Comparison of ENCODE assay signal across 12 cellular contexts in genomic region chr2:141399270-141399669, GRCh38.
DNase-seq lines count a peak whose midpoint lies in the region; ATAC-seq, FAIRE-seq and TF ChIP-seq lines count a peak whose summit lies in the region.
"Had no signal": no experiment of that assay in that cellular context is flagged by ENCODE, and none has a peak within 500 bp of the region (broad histone marks: within the 10 kb centered on the region; RNA-seq: fewer than 3 reads in every experiment).

No MANE protein-coding gene starts in this region.

- H3K9me1 ChIP-seq in K562 (ENCODE audit: control insufficient read depth, insufficient read depth, low read length): no peaks in the 10 kb centered on the region

- H3K4me1 Mint-ChIP-seq in nephron progenitor cell: no peaks in the 10 kb centered on the region
- H3K4me1 Mint-ChIP-seq: IgD-negative memory B cell had no signal

- no peak overlapping the region for H3K27ac Mint-ChIP-seq in nephron progenitor cell
- H3K27ac Mint-ChIP-seq: dendritic cell treated with granulocyte-macrophage colony-stimulating factor and Interleukin-4, amounts not matched to agents 40 ng/mL and 50 ng/mL, for 4 days; IgD-negative memory B cell had no signal

- POLR2A ChIA-PET in K562 (lab: Yijun Ruan, JAX): no interaction called here

- H3K36me3 ChIP-seq in K562 (ENCODE audit: control insufficient read depth, insufficient read depth, low read length): no peaks in the 10 kb centered on the region
- H3K36me3 ChIP-seq: thoracic aorta had no signal

- no peak overlapping the region for H2AFZ ChIP-seq in K562 (ENCODE audit: low read depth, low read length)

- no TSS peak for BruUV-seq in K562 (replicated peaks; lab: Mats Ljungman, UMichigan)

- H3K4me1 ChIP-seq in K562 (replicated peaks in 1 of 2; ENCODE audit: control insufficient read depth in 2 of 2, insufficient read depth in 2 of 2, low read length in 2 of 2): no peaks in the 10 kb centered on the region

- CTCF ChIA-PET in K562 (lab: Yijun Ruan, JAX; ENCODE audit: low intra/inter-chr PET ratio): no interaction called here

- no peaks in the 10 kb centered on the region for H3K36me3 Mint-ChIP-seq in nephron progenitor cell (ENCODE audit: low read depth)
- H3K36me3 Mint-ChIP-seq: IgD-negative memory B cell had no signal

- H3K27me3 Mint-ChIP-seq in nephron progenitor cell (ENCODE audit: low read depth, poor library complexity): no peaks in the 10 kb centered on the region
- H3K27me3 Mint-ChIP-seq: dendritic cell treated with granulocyte-macrophage colony-stimulating factor and Interleukin-4, amounts not matched to agents 40 ng/mL and 50 ng/mL, for 4 days; IgD-negative memory B cell had no signal

- 0% methylated on average over 1 of the region's 1 CpG for WGBS in K562 (ENCODE audit: insufficient coverage, low coverage, missing lambda C conversion rate)

- no peaks in the 10 kb centered on the region for H3K27me3 ChIP-seq in K562 (ENCODE audit: control insufficient read depth in 2 of 2, insufficient read depth in 2 of 2, low read length in 2 of 2)

- TF ChIP-seq POLR2A in K562 (conservative IDR thresholded peaks at IDR 0.05): no peak

- intact Hi-C loops in K562 (cut with micrococcal nuclease): no loop called here

- H3K9ac ChIP-seq in K562 (ENCODE audit: insufficient read depth in 1 of 2, low read depth in 2 of 2, low read length in 2 of 2): no peak overlapping the region

- H4K20me1 ChIP-seq in K562 (replicated peaks; ENCODE audit: control insufficient read depth, insufficient read depth, low read length): no peaks in the 10 kb centered on the region

- TF ChIP-seq EP300 in K562 (IDR thresholded peaks at IDR 0.05; ENCODE audit: low read length): no peak

- H3K79me2 ChIP-seq in K562 (ENCODE audit: control insufficient read depth, insufficient read depth, low read length): no peaks in the 10 kb centered on the region

- peak; percentile 4 for DNase-seq in HuH-7.5 (ENCODE audit: low spot score)
- peak in 1 of 4 experiments; percentile 4 for DNase-seq in K562 (ENCODE audit: extremely low read depth in 1 of 4, low spot score in 3 of 4)
- DNase-seq in nephron progenitor cell: peak; percentile 8
- DNase-seq in stimulated activated CD4-positive, alpha-beta T cell treated with anti-CD3 and anti-CD28 coated beads, Interleukin-4, amount 100 ng/mL, for 24 hours: no peak
- DNase-seq in GM19239 (ENCODE audit: insufficient read length, low spot score): no peak
- DNase-seq in hypothalamus (lab: John Stamatoyannopoulos, UW): no peak
- DNase-seq in NCI-H748 treated with DMSO at 0.1 percent for 48 hours (lab: John Stamatoyannopoulos, UW): no peak
- DNase-seq: Right ventricle myocardium superior had no signal

- H3K9me3 ChIP-seq in K562 (replicated peaks; ENCODE audit: control insufficient read depth, insufficient read depth, low read depth, low read length): no peaks in the 10 kb centered on the region
- H3K9me3 ChIP-seq: thoracic aorta had no signal

- peak; percentile 31; the same call in 2 of the 3 replicates for TF ChIP-seq CTCF in GM12872 (IDR thresholded peaks at IDR 0.05; ENCODE audit: insufficient read depth, low read depth, low read length)
- peak in 2 of 3 experiments; percentile 14 to 21; a peak in 1 of 6 replicates for TF ChIP-seq CTCF in K562 (IDR thresholded peaks at IDR 0.05 in 2 of 3, conservative IDR thresholded peaks at IDR 0.05 in 1 of 3; ENCODE audit: insufficient read depth in 2 of 3, low read depth in 1 of 3, low read length in 3 of 3)
- peak; percentile 58 for TF ChIP-seq CTCF in nephron progenitor cell (IDR thresholded peaks at IDR 0.05)

- no peak overlapping the region for H3K4me3 ChIP-seq in K562
- H3K4me3 ChIP-seq: thoracic aorta had no signal

- H3K4me3 Mint-ChIP-seq in nephron progenitor cell: no peak overlapping the region
- H3K4me3 Mint-ChIP-seq: dendritic cell treated with granulocyte-macrophage colony-stimulating factor and Interleukin-4, amounts not matched to agents 40 ng/mL and 50 ng/mL, for 4 days; IgD-negative memory B cell had no signal

- FAIRE-seq in K562 (lab: Jason Lieb, UNC): no peak
- no peak for FAIRE-seq in GM19239 (lab: Jason Lieb, UNC)

- H3K27ac ChIP-seq in K562 (ENCODE audit: extremely low read depth, low read depth, low read length): no peak overlapping the region
- H3K27ac ChIP-seq: thoracic aorta had no signal

- ATAC-seq in K562: no peak

- H3K9me3 Mint-ChIP-seq in nephron progenitor cell: no peaks in the 10 kb centered on the region
- H3K9me3 Mint-ChIP-seq: dendritic cell treated with granulocyte-macrophage colony-stimulating factor and Interleukin-4, amounts not matched to agents 40 ng/mL and 50 ng/mL, for 4 days; IgD-negative memory B cell had no signal

- in situ Hi-C loops in K562 (cut with MboI): no loop called here

- no peak for TF ChIP-seq RAD21 in K562 (CRISPR knock-in tag; conservative IDR thresholded peaks at IDR 0.05 in 1 of 2, IDR thresholded peaks at IDR 0.05 in 1 of 2)

- no peak overlapping the region for H3K4me2 ChIP-seq in K562 (ENCODE audit: insufficient read depth, low read length)

TF ChIP-seq in K562, 482 proteins besides CTCF, POLR2A, EP300 and RAD21:
- TF ChIP-seq ARID2 (IDR thresholded peaks at IDR 0.05) (no peak), ZNF408 (CRISPR knock-in tag; IDR thresholded peaks at IDR 0.05; ENCODE audit: low read depth) (no peak), KLF1 (tag; IDR thresholded peaks at IDR 0.05) (no peak), USF1 (CRISPR knock-in tag; IDR thresholded peaks at IDR 0.05) (no peak)

Comparison
In these comparisons a context has a peak if more than half of its experiments do, and no peak if none do; other contexts are left out.
1. DNase-seq: peak in HuH-7.5 (single experiment) and nephron progenitor cell (single experiment); none in stimulated activated CD4-positive, alpha-beta T cell treated with anti-CD3 and anti-CD28 coated beads, Interleukin-4, amount 100 ng/mL, for 24 hours (single experiment), GM19239 (single experiment), hypothalamus (0 of 51) and NCI-H748 treated with DMSO at 0.1 percent for 48 hours (single experiment).
2. Peak in every context shown above with its lines, with median percentiles within 50 percentile points of each other: CTCF ChIP-seq.